Comparison of ENCODE assay signal across 8 cellular contexts in the genomic region with DNA sequence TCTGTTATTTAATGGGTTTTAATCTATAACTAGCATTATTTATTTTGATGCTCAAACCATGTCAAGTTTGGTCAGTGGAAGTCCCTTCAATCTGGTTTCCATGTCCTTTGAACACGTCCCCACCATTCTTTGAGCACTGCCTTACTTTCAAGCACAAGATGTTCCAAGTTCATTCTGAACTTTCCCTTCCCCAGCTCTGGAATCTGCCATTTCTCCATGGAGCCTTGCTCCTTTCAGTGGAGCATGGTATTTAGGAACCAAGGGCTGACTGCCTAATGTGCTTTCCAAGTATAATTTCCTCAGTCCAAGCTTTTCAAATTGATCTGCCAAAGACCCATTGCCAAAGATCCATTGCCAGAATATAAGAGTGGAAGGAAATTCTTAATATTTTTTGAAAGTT. TPM values are rescaled to one million over a fixed set of nuclear protein-coding genes. Genes with fewer than 3 reads are reported as not detected.
DNase-seq lines count a peak whose midpoint lies in the region; TF ChIP-seq lines count a peak whose summit lies in the region.

No MANE protein-coding gene starts in this region.

- no peak for TF ChIP-seq POLR2A in testis (IDR thresholded peaks at IDR 0.05)

- no peak overlapping the region for H3K27ac ChIP-seq in SJSA1
- no peak overlapping the region for H3K27ac ChIP-seq in testis

- H3K27me3 ChIP-seq in SJSA1 (replicated peaks) (no peaks in the 10 kb centered on the region), skeletal muscle satellite cell (ENCODE audit: control insufficient read depth, insufficient read depth, low read length) (no peaks in the 10 kb centered on the region), testis (no peaks in the 10 kb centered on the region)

- peak overlapping the region; percentile 98 for H3K4me2 ChIP-seq in skeletal muscle satellite cell (ENCODE audit: low read length)

- intact Hi-C loops in testis (cut with DNase I; ENCODE audit: low total_unique reads) = no loop called here

- peak overlapping the region; percentile 95 for H3K9ac ChIP-seq in skeletal muscle satellite cell (ENCODE audit: low read depth, low read length)

- no peak for DNase-seq in T-helper 2 cell treated with Interferon-gamma antibody and Interleukin-4, amounts not matched to agents 5 μg/mL and 100 μg/mL, for 36 hours (ENCODE audit: low spot score)
- no peak for DNase-seq in T-helper 2 cell
- DNase-seq in SJSA1 (ENCODE audit: low read depth in 1 of 2, low spot score in 2 of 2) = no peak
- DNase-seq in fibroblast of mammary gland (ENCODE audit: low read depth) = no peak
- DNase-seq in NCI-H2107 treated with DMSO at 0.1 percent for 48 hours (lab: John Stamatoyannopoulos, UW; ENCODE audit: unreplicated experiment) = no peak
- DNase-seq in NCI-H69 (lab: John Stamatoyannopoulos, UW) = no peak
- DNase-seq in testis = no peak

- H3K4me3 ChIP-seq in SJSA1 (peak overlapping the region; percentile 51), fibroblast of mammary gland (ENCODE audit: control insufficient read depth, low read depth, low read length) (peak overlapping the region; percentile 89), skeletal muscle satellite cell (ENCODE audit: low read length) (peak overlapping the region; percentile 92), testis (peak overlapping the region in 1 of 2 donors; percentile 74)

- H3K4me1 ChIP-seq in SJSA1 (replicated peaks) (peaks cover 8% of the 10 kb centered on the region), skeletal muscle satellite cell (ENCODE audit: control insufficient read depth, insufficient read depth, low read length) (peaks cover 25% of the 10 kb centered on the region), testis (peaks cover 4% of the 10 kb centered on the region)

- H3K36me3 Mint-ChIP-seq in T-helper 2 cell treated with Interferon-gamma antibody and Interleukin-4, amounts not matched to agents 5 μg/mL and 100 μg/mL, for 36 hours (ENCODE audit: low read depth) = peaks cover 38% of the 10 kb centered on the region

- peaks cover 26% of the 10 kb centered on the region for H3K4me1 Mint-ChIP-seq in T-helper 2 cell treated with Interferon-gamma antibody and Interleukin-4, amounts not matched to agents 5 μg/mL and 100 μg/mL, for 36 hours (ENCODE audit: low read depth)

- H3K27ac Mint-ChIP-seq in T-helper 2 cell treated with Interferon-gamma antibody and Interleukin-4, amounts not matched to agents 5 μg/mL and 100 μg/mL, for 36 hours = no peak overlapping the region

- H3K27me3 Mint-ChIP-seq in T-helper 2 cell treated with Interferon-gamma antibody and Interleukin-4, amounts not matched to agents 5 μg/mL and 100 μg/mL, for 36 hours (ENCODE audit: low read depth) = no peaks in the 10 kb centered on the region

- 0 out of 2 replicates have a peak, but pooled peaks cover 8% of the 10 kb centered on the region for H3K9me3 ChIP-seq in SJSA1 (replicated peaks)
- no peaks in the 10 kb centered on the region for H3K9me3 ChIP-seq in skeletal muscle satellite cell (replicated peaks; ENCODE audit: low read length)
- no peaks in the 10 kb centered on the region for H3K9me3 ChIP-seq in testis

- 37 to 42% methylated on average over 1 of the region's 1 CpG for WGBS in testis, 2 donors

- H3K36me3 ChIP-seq in SJSA1 (0 out of 2 replicates have a peak, but pooled peaks cover 5% of the 10 kb centered on the region), skeletal muscle satellite cell (ENCODE audit: insufficient read depth, low read length) (no peaks in the 10 kb centered on the region), testis (ENCODE audit: low read depth, missing control alignments) (no peaks in the 10 kb centered on the region)

- peaks cover 25% of the 10 kb centered on the region for H3K9me3 Mint-ChIP-seq in T-helper 2 cell treated with Interferon-gamma antibody and Interleukin-4, amounts not matched to agents 5 μg/mL and 100 μg/mL, for 36 hours

- peak overlapping the region; percentile 93 for H3K4me3 Mint-ChIP-seq in T-helper 2 cell treated with Interferon-gamma antibody and Interleukin-4, amounts not matched to agents 5 μg/mL and 100 μg/mL, for 36 hours

- TF ChIP-seq CTCF in fibroblast of mammary gland (conservative IDR thresholded peaks at IDR 0.05; ENCODE audit: control insufficient read depth, insufficient read depth, low read depth, low read length) (no peak), testis (IDR thresholded peaks at IDR 0.05) (no peak)

RNA-seq across cellular contexts. Expression of gene ZNF546, which starts 1.1 kb away (rescaled TPM):
- total RNA-seq in SJSA1 (2014; rRNA removed; shearing (Covaris generic)) = 2.9 and 5.6 TPM in 2 replicates
- total RNA-seq in skeletal muscle satellite cell (2012; rRNA removed) = 2.0 and 3.0 TPM in 2 replicates
- 10 to 100 TPM; 19.6 to 21.7 TPM for total RNA-seq in testis
- 27.6 TPM for polyA plus RNA-seq in testis (ENCODE audit: insufficient read depth, low read depth, low replicate concordance)

RNA-seq across cellular contexts. Expression of gene PSMC4, which starts 24.8 kb away (rescaled TPM):
- 137 and 174 TPM in 2 replicates for total RNA-seq in SJSA1 (2014; rRNA removed; shearing (Covaris generic))
- 164 and 220 TPM in 2 replicates for total RNA-seq in skeletal muscle satellite cell (2012; rRNA removed)
- total RNA-seq in testis = 10 to 100 TPM; 73.0 to 77.9 TPM
- polyA plus RNA-seq in testis (ENCODE audit: insufficient read depth, low read depth, low replicate concordance) = 114 TPM
